In genomic region chr20:58268936-58269619, GRCh38 we compare ENCODE assay signal across 1 cellular context.
TF ChIP-seq lines count a peak whose summit lies in the region.

No MANE protein-coding gene starts in this region.

TF ChIP-seq in HepG2, 621 proteins besides CTCF, POLR2A, EP300 and RAD21:
- TF ChIP-seq GABPB1 (CRISPR knock-in tag; IDR thresholded peaks at IDR 0.05) (0 out of 2 replicates have a peak, but pooled peaks have one; percentile 15), ZNF446 (CRISPR knock-in tag; IDR thresholded peaks at IDR 0.05) (no peak)
